In genomic region chr6:157823523-157824370, GRCh38 we compare ENCODE assay signal across 1 cellular context.
A peak's percentile ranks its signal among the peaks of the same experiment; 100 is the strongest.
TF ChIP-seq lines count a peak whose summit lies in the region.

No MANE protein-coding gene starts in this region.

TF ChIP-seq in K562, 482 proteins besides CTCF, POLR2A, EP300 and RAD21 (continued from another document and continues in another):
- TF ChIP-seq ZMIZ1 (IDR thresholded peaks at IDR 0.05; ENCODE audit: low read depth in 2 of 2, low read length in 2 of 2): no peak
- no peak for TF ChIP-seq ZNF780A (CRISPR knock-in tag; IDR thresholded peaks at IDR 0.05)
- no peak for TF ChIP-seq E4F1 (CRISPR knock-in tag; IDR thresholded peaks at IDR 0.05; ENCODE audit: borderline replicate concordance)
- no peak for TF ChIP-seq NRF1 (conservative IDR thresholded peaks at IDR 0.05 in 1 of 2, IDR thresholded peaks at IDR 0.05 in 1 of 2)
- TF ChIP-seq, protein P1, sequence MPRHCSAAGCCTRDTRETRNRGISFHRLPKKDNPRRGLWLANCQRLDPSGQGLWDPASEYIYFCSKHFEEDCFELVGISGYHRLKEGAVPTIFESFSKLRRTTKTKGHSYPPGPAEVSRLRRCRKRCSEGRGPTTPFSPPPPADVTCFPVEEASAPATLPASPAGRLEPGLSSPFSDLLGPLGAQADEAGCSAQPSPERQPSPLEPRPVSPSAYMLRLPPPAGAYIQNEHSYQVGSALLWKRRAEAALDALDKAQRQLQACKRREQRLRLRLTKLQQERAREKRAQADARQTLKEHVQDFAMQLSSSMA (CRISPR knock-in tag; IDR thresholded peaks at IDR 0.05): no peak
- no peak for TF ChIP-seq CREB3 (tag; conservative IDR thresholded peaks at IDR 0.05; ENCODE audit: low read depth)
- TF ChIP-seq POLR2B (IDR thresholded peaks at IDR 0.05; ENCODE audit: low read depth, partially characterized antibody): peak; percentile 62
- TF ChIP-seq ESRRB (CRISPR knock-in tag; IDR thresholded peaks at IDR 0.05; ENCODE audit: borderline replicate concordance): no peak
- TF ChIP-seq RFX5 (IDR thresholded peaks at IDR 0.05; ENCODE audit: low read depth, low read length): no peak
- no peak for TF ChIP-seq RERE (CRISPR knock-in tag; IDR thresholded peaks at IDR 0.05; ENCODE audit: borderline replicate concordance)
- TF ChIP-seq ARID1B (IDR thresholded peaks at IDR 0.05): no peak; the same call in 1 of the 2 replicates
- no peak for TF ChIP-seq SIRT6 (IDR thresholded peaks at IDR 0.05; ENCODE audit: low read depth, low read length)
- no peak for TF ChIP-seq ZNF212 (CRISPR knock-in tag; IDR thresholded peaks at IDR 0.05)
- TF ChIP-seq XRCC4 (IDR thresholded peaks at IDR 0.05; ENCODE audit: extremely low read depth, insufficient read depth, insufficient read length): no peak
- no peak for TF ChIP-seq ZNF583 (CRISPR knock-in tag; IDR thresholded peaks at IDR 0.05)
- TF ChIP-seq SREBF2 (CRISPR knock-in tag; IDR thresholded peaks at IDR 0.05): no peak
- TF ChIP-seq, protein P2, sequence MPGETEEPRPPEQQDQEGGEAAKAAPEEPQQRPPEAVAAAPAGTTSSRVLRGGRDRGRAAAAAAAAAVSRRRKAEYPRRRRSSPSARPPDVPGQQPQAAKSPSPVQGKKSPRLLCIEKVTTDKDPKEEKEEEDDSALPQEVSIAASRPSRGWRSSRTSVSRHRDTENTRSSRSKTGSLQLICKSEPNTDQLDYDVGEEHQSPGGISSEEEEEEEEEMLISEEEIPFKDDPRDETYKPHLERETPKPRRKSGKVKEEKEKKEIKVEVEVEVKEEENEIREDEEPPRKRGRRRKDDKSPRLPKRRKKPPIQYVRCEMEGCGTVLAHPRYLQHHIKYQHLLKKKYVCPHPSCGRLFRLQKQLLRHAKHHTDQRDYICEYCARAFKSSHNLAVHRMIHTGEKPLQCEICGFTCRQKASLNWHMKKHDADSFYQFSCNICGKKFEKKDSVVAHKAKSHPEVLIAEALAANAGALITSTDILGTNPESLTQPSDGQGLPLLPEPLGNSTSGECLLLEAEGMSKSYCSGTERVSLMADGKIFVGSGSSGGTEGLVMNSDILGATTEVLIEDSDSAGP (CRISPR knock-in tag; IDR thresholded peaks at IDR 0.05): no peak
- TF ChIP-seq ZNF274 (IDR thresholded peaks at IDR 0.05; ENCODE audit: borderline replicate concordance, low read depth, low read length): no peak
- no peak for TF ChIP-seq NFATC3 (IDR thresholded peaks at IDR 0.05)
- no peak for TF ChIP-seq ZC3H8 (IDR thresholded peaks at IDR 0.05)
- TF ChIP-seq ZNF165 (CRISPR knock-in tag; IDR thresholded peaks at IDR 0.05; ENCODE audit: borderline replicate concordance): no peak
- TF ChIP-seq ZNF316 (IDR thresholded peaks at IDR 0.05): peak; percentile 34
- TF ChIP-seq, protein P3, sequence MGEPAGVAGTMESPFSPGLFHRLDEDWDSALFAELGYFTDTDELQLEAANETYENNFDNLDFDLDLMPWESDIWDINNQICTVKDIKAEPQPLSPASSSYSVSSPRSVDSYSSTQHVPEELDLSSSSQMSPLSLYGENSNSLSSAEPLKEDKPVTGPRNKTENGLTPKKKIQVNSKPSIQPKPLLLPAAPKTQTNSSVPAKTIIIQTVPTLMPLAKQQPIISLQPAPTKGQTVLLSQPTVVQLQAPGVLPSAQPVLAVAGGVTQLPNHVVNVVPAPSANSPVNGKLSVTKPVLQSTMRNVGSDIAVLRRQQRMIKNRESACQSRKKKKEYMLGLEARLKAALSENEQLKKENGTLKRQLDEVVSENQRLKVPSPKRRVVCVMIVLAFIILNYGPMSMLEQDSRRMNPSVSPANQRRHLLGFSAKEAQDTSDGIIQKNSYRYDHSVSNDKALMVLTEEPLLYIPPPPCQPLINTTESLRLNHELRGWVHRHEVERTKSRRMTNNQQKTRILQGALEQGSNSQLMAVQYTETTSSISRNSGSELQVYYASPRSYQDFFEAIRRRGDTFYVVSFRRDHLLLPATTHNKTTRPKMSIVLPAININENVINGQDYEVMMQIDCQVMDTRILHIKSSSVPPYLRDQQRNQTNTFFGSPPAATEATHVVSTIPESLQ (CRISPR knock-in tag; IDR thresholded peaks at IDR 0.05): no peak
- TF ChIP-seq MAZ (CRISPR knock-in tag; conservative IDR thresholded peaks at IDR 0.05 in 1 of 2, IDR thresholded peaks at IDR 0.05 in 1 of 2): peak in 1 of 2 experiments; percentile 57; a peak in 3 of 4 replicates
- peak; percentile 28; the same call in 1 of the 2 replicates for TF ChIP-seq KAT7 (CRISPR knock-in tag; IDR thresholded peaks at IDR 0.05; ENCODE audit: borderline replicate concordance)
- no peak for TF ChIP-seq ZFP1 (CRISPR knock-in tag; IDR thresholded peaks at IDR 0.05)
- no peak for TF ChIP-seq ZNF561 (CRISPR knock-in tag; conservative IDR thresholded peaks at IDR 0.05)
- peak; percentile 73 for TF ChIP-seq HNRNPLL (IDR thresholded peaks at IDR 0.05; ENCODE audit: low read depth, low read length, poor library complexity, severe bottlenecking)
- TF ChIP-seq ZNF444 (CRISPR knock-in tag; IDR thresholded peaks at IDR 0.05): no peak
- TF ChIP-seq KDM2B (CRISPR knock-in tag; IDR thresholded peaks at IDR 0.05): no peak
- no peak for TF ChIP-seq PPARD (CRISPR knock-in tag; IDR thresholded peaks at IDR 0.05)
- TF ChIP-seq BRF2 (IDR thresholded peaks at IDR 0.05; ENCODE audit: borderline replicate concordance, insufficient read depth, insufficient read length): no peak
- no peak for TF ChIP-seq LARP7 (IDR thresholded peaks at IDR 0.05)
- TF ChIP-seq, protein P4, sequence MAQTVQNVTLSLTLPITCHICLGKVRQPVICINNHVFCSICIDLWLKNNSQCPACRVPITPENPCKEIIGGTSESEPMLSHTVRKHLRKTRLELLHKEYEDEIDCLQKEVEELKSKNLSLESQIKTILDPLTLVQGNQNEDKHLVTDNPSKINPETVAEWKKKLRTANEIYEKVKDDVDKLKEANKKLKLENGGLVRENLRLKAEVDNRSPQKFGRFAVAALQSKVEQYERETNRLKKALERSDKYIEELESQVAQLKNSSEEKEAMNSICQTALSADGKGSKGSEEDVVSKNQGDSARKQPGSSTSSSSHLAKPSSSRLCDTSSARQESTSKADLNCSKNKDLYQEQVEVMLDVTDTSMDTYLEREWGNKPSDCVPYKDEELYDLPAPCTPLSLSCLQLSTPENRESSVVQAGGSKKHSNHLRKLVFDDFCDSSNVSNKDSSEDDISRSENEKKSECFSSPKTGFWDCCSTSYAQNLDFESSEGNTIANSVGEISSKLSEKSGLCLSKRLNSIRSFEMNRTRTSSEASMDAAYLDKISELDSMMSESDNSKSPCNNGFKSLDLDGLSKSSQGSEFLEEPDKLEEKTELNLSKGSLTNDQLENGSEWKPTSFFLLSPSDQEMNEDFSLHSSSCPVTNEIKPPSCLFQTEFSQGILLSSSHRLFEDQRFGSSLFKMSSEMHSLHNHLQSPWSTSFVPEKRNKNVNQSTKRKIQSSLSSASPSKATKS (CRISPR knock-in tag; IDR thresholded peaks at IDR 0.05): no peak
